Comparison of ENCODE assay signal across 28 cellular contexts in the genomic region with DNA sequence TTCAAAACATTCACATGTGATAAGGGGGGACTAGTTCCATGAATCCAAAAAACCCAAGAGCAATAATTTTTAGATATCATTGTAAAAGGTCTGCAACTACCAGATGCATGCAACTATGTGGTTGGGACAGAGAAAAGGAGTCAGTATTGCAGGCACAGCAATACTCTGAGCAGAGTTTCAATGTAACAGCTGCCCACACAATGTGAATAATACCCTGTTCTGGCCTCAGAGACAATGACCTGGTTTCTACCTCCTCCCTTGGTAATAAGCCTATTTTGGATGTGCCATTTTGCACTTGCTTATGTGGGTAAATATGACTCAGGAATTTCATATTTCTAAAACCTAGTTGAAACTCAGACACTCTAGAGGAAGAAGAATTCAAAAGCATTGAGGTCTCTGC.
DNase-seq lines count a peak whose midpoint lies in the region; ATAC-seq, FAIRE-seq and TF ChIP-seq lines count a peak whose summit lies in the region.
"Had no signal": no experiment of that assay in that cellular context is flagged by ENCODE, and none has a peak within 500 bp of the region (broad histone marks: within the 10 kb centered on the region; RNA-seq: fewer than 3 reads in every experiment).

No MANE protein-coding gene starts in this region.

- FAIRE-seq in GM18507 (lab: Jason Lieb, UNC) (peak; percentile 45), HTR-8/SVneo (lab: Jason Lieb, UNC) (no peak)
- FAIRE-seq: A204.1, GM12878 had no signal

- peak; percentile 24 for DNase-seq in activated CD4-positive, alpha-beta T cell treated with anti-CD3 and anti-CD28 coated beads for 48 hours
- no peak for DNase-seq in activated CD4-positive, alpha-beta T cell treated with anti-CD3 and anti-CD28 coated beads for 4 hours
- DNase-seq in GM18507 (ENCODE audit: extremely low spot score, insufficient read length, low read depth) = no peak
- no peak for DNase-seq in left lobe of liver (ENCODE audit: low spot score)
- no peak for DNase-seq in HTR-8/SVneo (ENCODE audit: insufficient read length, low spot score)
- no peak for DNase-seq in effector memory CD4-positive, alpha-beta T cell
- DNase-seq in KG1 (lab: John Stamatoyannopoulos, UW) = no peak
- DNase-seq: activated effector memory CD4-positive, alpha-beta T cell treated with Interleukin-2 at 50 U/mL for 16 hours; amniotic stem cell; dermis blood vessel endothelial cell; DMS79 treated with DMSO at 0.1 percent for 48 hours; HFFc6; NCI-H1694; NCI-H2171 treated with DMSO at 0.1 percent for 48 hours; NCI-H526 treated with DMSO at 0.1 percent for 48 hours; nucleus accumbens; RPMI8226; stimulated activated CD4-positive, alpha-beta T cell treated with anti-CD3 and anti-CD28 coated beads, Interleukin-2, amount 100 ng/mL, for 48 hours; stomach; T-helper 17 cell; transverse colon; WERI-Rb-1 had no signal

- no peaks in the 10 kb centered on the region for H3K36me3 ChIP-seq in KMS-11 (ENCODE audit: insufficient read depth)
- H3K36me3 ChIP-seq in effector memory CD4-positive, alpha-beta T cell (ENCODE audit: control insufficient read depth, insufficient read depth, low read length) = no peaks in the 10 kb centered on the region
- H3K36me3 ChIP-seq: cardiac muscle cell, stomach, transverse colon, WERI-Rb-1 had no signal

- H3K9ac ChIP-seq in KMS-11 = peak overlapping the region; percentile 61; the same call in 1 of the 2 replicates

- no peaks in the 10 kb centered on the region for H3K79me2 ChIP-seq in KMS-11 (ENCODE audit: insufficient read depth, low read depth)

- peaks cover 68% of the 10 kb centered on the region for H3K4me1 ChIP-seq in KMS-11 (ENCODE audit: low read depth, poor library complexity, severe bottlenecking)
- H3K4me1 ChIP-seq in effector memory CD4-positive, alpha-beta T cell (ENCODE audit: control insufficient read depth, insufficient read depth, low read length, poor library complexity, severe bottlenecking) = no peaks in the 10 kb centered on the region
- H3K4me1 ChIP-seq: transverse colon had no signal

- no peak overlapping the region for H3K4me3 ChIP-seq in KMS-11 (IDR thresholded peaks at IDR 0.05; ENCODE audit: insufficient read depth, low read depth, low read length)
- H3K4me3 ChIP-seq in effector memory CD4-positive, alpha-beta T cell (ENCODE audit: insufficient read depth, low read depth, low read length, poor library complexity, severe bottlenecking) = no peak overlapping the region
- H3K4me3 ChIP-seq: cardiac muscle cell, GM12878, SK-N-MC, skin epidermis, stomach, transverse colon had no signal

- H3K9me3 ChIP-seq in effector memory CD4-positive, alpha-beta T cell (ENCODE audit: control insufficient read depth, low read length) = no peaks in the 10 kb centered on the region
- H3K9me3 ChIP-seq: stomach, transverse colon had no signal

- H3K4me2 ChIP-seq in KMS-11 = peak overlapping the region; percentile 93

- no peaks in the 10 kb centered on the region for H4K20me1 ChIP-seq in KMS-11 (ENCODE audit: insufficient read depth)

- H3K27ac ChIP-seq in KMS-11 = peak overlapping the region; percentile 98
- no peak overlapping the region for H3K27ac ChIP-seq in effector memory CD4-positive, alpha-beta T cell (ENCODE audit: insufficient read depth, low read length, poor library complexity, severe bottlenecking)
- H3K27ac ChIP-seq: cardiac muscle cell, SK-N-MC, stomach, transverse colon, WERI-Rb-1 had no signal

- H3K27me3 ChIP-seq in KMS-11 (ENCODE audit: insufficient read depth, low read depth) = no peaks in the 10 kb centered on the region
- H3K27me3 ChIP-seq in effector memory CD4-positive, alpha-beta T cell (replicated peaks; ENCODE audit: control insufficient read depth, insufficient read depth, low read length, poor library complexity, severe bottlenecking) = no peaks in the 10 kb centered on the region
- H3K27me3 ChIP-seq: cardiac muscle cell, stomach, transverse colon had no signal

- ATAC-seq in left lobe of liver = peak; percentile 37
- ATAC-seq: GM12878, T-helper 17 cell had no signal

- H2AFZ ChIP-seq in KMS-11 (ENCODE audit: low read depth) = 0 out of 2 replicates have a peak overlapping the region, but pooled peaks have one; percentile 63

- no peak for TF ChIP-seq CTCF in KMS-11 (conservative IDR thresholded peaks at IDR 0.05; ENCODE audit: low read depth, low read length)
